In the genomic region with DNA sequence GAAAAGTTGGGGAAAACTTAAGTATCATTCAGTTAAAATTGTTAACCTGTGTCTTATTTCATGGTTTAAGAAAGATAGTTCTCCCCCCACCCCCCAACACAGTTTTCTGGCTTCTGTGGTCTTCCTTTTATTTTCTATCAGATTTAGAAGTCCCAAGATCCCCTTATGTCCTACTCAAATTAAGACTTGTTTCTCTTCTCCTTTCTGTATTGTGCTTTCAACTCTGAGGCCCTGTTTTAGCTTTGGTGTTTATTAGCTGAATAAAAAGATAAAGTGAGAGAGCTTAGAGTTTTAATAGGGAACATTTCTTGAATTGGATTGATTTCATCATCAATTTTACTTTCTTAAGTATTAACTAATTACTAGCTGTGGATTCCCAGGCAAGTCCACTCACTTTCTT, we compare ENCODE assay signal across 8 cellular contexts.
DNase-seq lines count a peak whose midpoint lies in the region; ATAC-seq and TF ChIP-seq lines count a peak whose summit lies in the region.

No MANE protein-coding gene starts in this region.

- H3K27me3 Mint-ChIP-seq in activated T-cell treated with anti-CD3 and anti-CD28 coated beads, Interleukin-2, amount 50 U/mL, for 72 hours (ENCODE audit: low read depth): no peaks in the 10 kb centered on the region
- no peaks in the 10 kb centered on the region for H3K27me3 Mint-ChIP-seq in activated B cell treated with CpG ODN at 0.5 μM for 24 hours
- no peaks in the 10 kb centered on the region for H3K27me3 Mint-ChIP-seq in stimulated activated memory B cell treated with anti-CD40 and anti-IgM and Interleukin-4, amounts not matched to agents 10 μg/mL and 1 μg/mL and 100 μg/mL, for 72 hours

- no peak for DNase-seq in activated T-cell treated with anti-CD3 and anti-CD28 coated beads, Interleukin-2, amount 50 U/mL, for 72 hours
- no peak for DNase-seq in activated T-cell treated with anti-CD3 and anti-CD28 coated beads, Interleukin-2, amount 50 U/mL, for 1 hour
- DNase-seq in activated B cell treated with CpG ODN at 0.5 μM for 24 hours (no peak), tibial artery (no peak), SW 1271 (lab: John Stamatoyannopoulos, UW) (no peak)
- DNase-seq in effector CD4-positive, alpha-beta T cell: no peak

- no peaks in the 10 kb centered on the region for H3K36me3 ChIP-seq in tibial artery

- peak overlapping the region; percentile 6 to 12 for H3K4me3 Mint-ChIP-seq in activated T-cell treated with anti-CD3 and anti-CD28 coated beads, Interleukin-2, amount 50 U/mL, for 72 hours
- peak overlapping the region; percentile 50 for H3K4me3 Mint-ChIP-seq in activated B cell treated with CpG ODN at 0.5 μM for 24 hours
- H3K4me3 Mint-ChIP-seq in stimulated activated memory B cell treated with anti-CD40 and anti-IgM and Interleukin-4, amounts not matched to agents 10 μg/mL and 1 μg/mL and 100 μg/mL, for 72 hours: peak overlapping the region; percentile 59

- H3K27me3 ChIP-seq in tibial artery: no peaks in the 10 kb centered on the region

- no peaks in the 10 kb centered on the region for H3K9me3 ChIP-seq in tibial artery

- no peak overlapping the region for H3K27ac Mint-ChIP-seq in activated T-cell treated with anti-CD3 and anti-CD28 coated beads, Interleukin-2, amount 50 U/mL, for 72 hours
- H3K27ac Mint-ChIP-seq in activated B cell treated with CpG ODN at 0.5 μM for 24 hours: peak overlapping the region; percentile 77
- H3K27ac Mint-ChIP-seq in stimulated activated memory B cell treated with anti-CD40 and anti-IgM and Interleukin-4, amounts not matched to agents 10 μg/mL and 1 μg/mL and 100 μg/mL, for 72 hours: peak overlapping the region; percentile 89

- H3K36me3 Mint-ChIP-seq in activated T-cell treated with anti-CD3 and anti-CD28 coated beads, Interleukin-2, amount 50 U/mL, for 72 hours (ENCODE audit: insufficient read depth in 2 of 2): peaks cover 0 to 8% of the 10 kb centered on the region in 2 donors
- peaks cover 7% of the 10 kb centered on the region for H3K36me3 Mint-ChIP-seq in activated B cell treated with CpG ODN at 0.5 μM for 24 hours (ENCODE audit: low read depth)
- H3K36me3 Mint-ChIP-seq in stimulated activated memory B cell treated with anti-CD40 and anti-IgM and Interleukin-4, amounts not matched to agents 10 μg/mL and 1 μg/mL and 100 μg/mL, for 72 hours: peaks cover 12% of the 10 kb centered on the region

- H3K4me3 ChIP-seq in tibial artery: no peak overlapping the region

- POLR2A ChIA-PET in activated B cell treated with CpG ODN at 0.5 μM for 24 hours (lab: Charles Lee): interaction anchor here (0.6 to 2.6 kb wide), 7 partner anchors 9 to 93 kb away, joined by 3 to 10 read pairs (median 3); a partner anchor contains a TSS

- ATAC-seq in activated T-cell treated with anti-CD3 and anti-CD28 coated beads, Interleukin-2, amount 50 U/mL, for 72 hours (replicated peaks in 1 of 2): peak in 1 of 2 donors; percentile 21
- ATAC-seq in HG02943 (IDR thresholded peaks at IDR 0.05; ENCODE audit: low read depth, unreplicated experiment): peak; percentile 42
- peak; percentile 71 for ATAC-seq in activated B cell treated with CpG ODN at 0.5 μM for 24 hours (ENCODE audit: low read depth)
- ATAC-seq in stimulated activated memory B cell treated with anti-CD40 and anti-IgM and Interleukin-4, amounts not matched to agents 10 μg/mL and 1 μg/mL and 100 μg/mL, for 72 hours: peak; percentile 81

- CTCF ChIA-PET in activated B cell treated with CpG ODN at 0.5 μM for 24 hours (lab: Charles Lee): interaction anchor here (0.8 to 1.1 kb wide), 5 partner anchors 33 to 147 kb away, joined by 3 to 4 read pairs (median 3); no protein-coding TSS in a partner anchor

- H3K9me3 Mint-ChIP-seq in activated T-cell treated with anti-CD3 and anti-CD28 coated beads, Interleukin-2, amount 50 U/mL, for 72 hours: peaks cover 2 to 5% of the 10 kb centered on the region in 2 donors
- peaks cover 5% of the 10 kb centered on the region for H3K9me3 Mint-ChIP-seq in activated B cell treated with CpG ODN at 0.5 μM for 24 hours
- peaks cover 8% of the 10 kb centered on the region for H3K9me3 Mint-ChIP-seq in stimulated activated memory B cell treated with anti-CD40 and anti-IgM and Interleukin-4, amounts not matched to agents 10 μg/mL and 1 μg/mL and 100 μg/mL, for 72 hours

- peaks cover 0 to 36% (median 9%) of the 10 kb centered on the region in 4 donors for H3K4me1 ChIP-seq in tibial artery

- intact Hi-C loops in activated B cell treated with CpG ODN at 0.5 μM for 24 hours (cut with micrococcal nuclease) (loop anchor here (1.0 to 2.0 kb wide), 4 partner anchors 14 to 62 kb away; a partner anchor contains a TSS), tibial artery (cut with DNase I; ENCODE audit: low total_unique reads) (no loop called here)

- no peak for TF ChIP-seq CTCF in activated B cell treated with CpG ODN at 0.5 μM for 24 hours (IDR thresholded peaks at IDR 0.05)
- TF ChIP-seq CTCF in tibial artery (IDR thresholded peaks at IDR 0.05): no peak

- H3K27ac ChIP-seq in tibial artery: no peak overlapping the region

- H3K4me1 Mint-ChIP-seq in activated T-cell treated with anti-CD3 and anti-CD28 coated beads, Interleukin-2, amount 50 U/mL, for 72 hours (ENCODE audit: low read depth): peaks cover 52% of the 10 kb centered on the region
- peaks cover 66% of the 10 kb centered on the region for H3K4me1 Mint-ChIP-seq in activated B cell treated with CpG ODN at 0.5 μM for 24 hours
- H3K4me1 Mint-ChIP-seq in stimulated activated memory B cell treated with anti-CD40 and anti-IgM and Interleukin-4, amounts not matched to agents 10 μg/mL and 1 μg/mL and 100 μg/mL, for 72 hours: peaks cover 66% of the 10 kb centered on the region

Comparison
In these comparisons a context has a peak if more than half of its experiments do, and no peak if none do; other contexts are left out.
1. H3K4me3 Mint-ChIP-seq: peak in every context shown above with its lines; median percentile 59 in stimulated activated memory B cell treated with anti-CD40 and anti-IgM and Interleukin-4, amounts not matched to agents 10 μg/mL and 1 μg/mL and 100 μg/mL, for 72 hours; 50 in activated B cell treated with CpG ODN at 0.5 μM for 24 hours; 9 in activated T-cell treated with anti-CD3 and anti-CD28 coated beads, Interleukin-2, amount 50 U/mL, for 72 hours.